ENCODE assay signal across 18 cellular contexts in genomic region chr3:73024836-73025235, GRCh38. TPM values are rescaled to one million over a fixed set of nuclear protein-coding genes. Genes with fewer than 3 reads are reported as not detected.
A peak's percentile ranks its signal among the peaks of the same experiment; 100 is the strongest.
DNase-seq lines count a peak whose midpoint lies in the region; ATAC-seq, FAIRE-seq and TF ChIP-seq lines count a peak whose summit lies in the region.
"Had no signal": no experiment of that assay in that cellular context is flagged by ENCODE, and none has a peak within 500 bp of the region (broad histone marks: within the 10 kb centered on the region; RNA-seq: fewer than 3 reads in every experiment).

No MANE protein-coding gene starts in this region.

- H3K9ac ChIP-seq in HCT116 (ENCODE audit: low read length) = no peak overlapping the region

- H3K27me3 Mint-ChIP-seq in CD4-positive, CD25-positive, alpha-beta regulatory T cell = no peaks in the 10 kb centered on the region
- H3K27me3 Mint-ChIP-seq: activated T-helper 17 cell treated with anti-CD3 and anti-CD28 coated beads, Interleukin-2, amount 50 U/mL, for 72 hours had no signal

- peaks cover 8% of the 10 kb centered on the region for H3K36me3 Mint-ChIP-seq in CD4-positive, CD25-positive, alpha-beta regulatory T cell

- intact Hi-C loops in HCT116 (cut with micrococcal nuclease) (no loop called here), left colon (cut with DNase I, micrococcal nuclease) (no loop called here)

- H3K4me1 ChIP-seq in CD4-positive, CD25-positive, alpha-beta regulatory T cell (ENCODE audit: control insufficient read depth, insufficient read depth, low read length, poor library complexity, severe bottlenecking) = peaks cover 45% of the 10 kb centered on the region
- H3K4me1 ChIP-seq in HCT116 (ENCODE audit: control insufficient read depth in 1 of 2, insufficient read depth in 2 of 2, low read length in 2 of 2) = peaks cover 12 to 23% of the 10 kb centered on the region in 2 experiments

- BruUV-seq in HCT116 (replicated peaks; lab: Mats Ljungman, UMichigan) = no TSS peak

- peak overlapping the region in 1 of 3 donors; percentile 54 for H3K27ac Mint-ChIP-seq in CD4-positive, CD25-positive, alpha-beta regulatory T cell
- H3K27ac Mint-ChIP-seq: activated CD8-positive, alpha-beta T cell treated with anti-CD3 and anti-CD28 coated beads, Interleukin-2, amount 10 ng/mL, durations not matched to agents 7 days and 5 days; activated T-helper 17 cell treated with anti-CD3 and anti-CD28 coated beads, Interleukin-2, amount 50 U/mL, for 72 hours had no signal

- H3K4me2 ChIP-seq in HCT116 (ENCODE audit: low read length) = 0 out of 2 replicates have a peak overlapping the region, but pooled peaks have one; percentile 14

- no peaks in the 10 kb centered on the region for H3K9me3 ChIP-seq in CD4-positive, CD25-positive, alpha-beta regulatory T cell (ENCODE audit: control insufficient read depth in 2 of 2, low read length in 2 of 2)
- no peaks in the 10 kb centered on the region for H3K9me3 ChIP-seq in HCT116 (ENCODE audit: control insufficient read depth in 1 of 2, insufficient read depth in 1 of 2, low read depth in 1 of 2, low read length in 2 of 2)
- H3K9me3 ChIP-seq: MG63, pancreas had no signal

- peaks cover 57 to 88% (median 67%) of the 10 kb centered on the region in 4 donors for H3K4me1 Mint-ChIP-seq in CD4-positive, CD25-positive, alpha-beta regulatory T cell

- no peak for DNase-seq in CD4-positive, CD25-positive, alpha-beta regulatory T cell
- peak; percentile 6 for DNase-seq in HCT116 (ENCODE audit: low read depth, low spot score)
- DNase-seq in bronchial epithelial cell (ENCODE audit: low read depth) = peak; percentile 59
- no peak for DNase-seq in left colon
- no peak for DNase-seq in HuH-7.5 (ENCODE audit: low spot score)
- DNase-seq in DMS79 treated with DMSO at 0.1 percent for 48 hours (lab: John Stamatoyannopoulos, UW) = no peak
- no peak for DNase-seq in NCI-H2029 (lab: John Stamatoyannopoulos, UW)
- DNase-seq: activated CD8-positive, alpha-beta T cell treated with anti-CD3 and anti-CD28 coated beads, Interleukin-2, amount 10 ng/mL, durations not matched to agents 7 days and 5 days; DMS 273 treated with DMSO at 0.1 percent for 48 hours; left cardiac atrium; MG63; NCI-H69; pancreas; SW 1271 had no signal

- RAD21 ChIA-PET in HCT116 (lab: Charles Lee; ENCODE audit: low non-redundant PET in 1 of 2, low total read pairs in 2 of 2, uncharacterized antibody in 2 of 2, unreplicated experiment in 2 of 2) = no interaction called here

- TF ChIP-seq RAD21 in HCT116 (IDR thresholded peaks at IDR 0.05; ENCODE audit: low read depth) = no peak

- no peak for TF ChIP-seq CTCF in HCT116 (IDR thresholded peaks at IDR 0.05 in 2 of 3, conservative IDR thresholded peaks at IDR 0.05 in 1 of 3; ENCODE audit: borderline replicate concordance in 1 of 3, insufficient read depth in 1 of 3, low read depth in 2 of 3, low read length in 2 of 3)
- no peak for TF ChIP-seq CTCF in bronchial epithelial cell (IDR thresholded peaks at IDR 0.05; ENCODE audit: insufficient read depth, low read length, severe bottlenecking)

- H3K9me3 Mint-ChIP-seq in CD4-positive, CD25-positive, alpha-beta regulatory T cell = no peaks in the 10 kb centered on the region

- H3K27ac ChIP-seq in CD4-positive, CD25-positive, alpha-beta regulatory T cell (ENCODE audit: insufficient read depth, low read length, poor library complexity, severe bottlenecking) = peak overlapping the region; percentile 5
- no peak overlapping the region for H3K27ac ChIP-seq in HCT116 (ENCODE audit: low read depth, low read length)
- H3K27ac ChIP-seq: pancreas had no signal

- TF ChIP-seq POLR2A in HCT116 (IDR thresholded peaks at IDR 0.05; ENCODE audit: borderline replicate concordance, extremely low read depth, insufficient read depth, insufficient read length) = no peak

- FAIRE-seq in bronchial epithelial cell (lab: Jason Lieb, UNC) = no peak
- FAIRE-seq: pancreas, RCC 7860, urothelium cell line had no signal

- H3K79me2 ChIP-seq in HCT116 (ENCODE audit: insufficient read depth, low read length) = peaks cover 100% of the 10 kb centered on the region

- peaks cover 31% of the 10 kb centered on the region for H4K20me1 ChIP-seq in HCT116 (ENCODE audit: insufficient read depth)

- H3K4me3 Mint-ChIP-seq in CD4-positive, CD25-positive, alpha-beta regulatory T cell = no peak overlapping the region
- H3K4me3 Mint-ChIP-seq: activated CD8-positive, alpha-beta T cell treated with anti-CD3 and anti-CD28 coated beads, Interleukin-2, amount 10 ng/mL, durations not matched to agents 7 days and 5 days; activated T-helper 17 cell treated with anti-CD3 and anti-CD28 coated beads, Interleukin-2, amount 50 U/mL, for 72 hours had no signal

- H3K9me2 ChIP-seq in HCT116 (ENCODE audit: insufficient read depth) = no peaks in the 10 kb centered on the region

- CTCF ChIA-PET in HCT116 (lab: Charles Lee) = no interaction called here

- no peak for ATAC-seq in CD4-positive, CD25-positive, alpha-beta regulatory T cell (ENCODE audit: low read depth in 2 of 2)
- ATAC-seq in HCT116 (peak; percentile 60; the same call in 1 of the 2 replicates), left colon (peak; percentile 40), GM18502 (IDR thresholded peaks at IDR 0.05; ENCODE audit: poor library complexity, unreplicated experiment) (no peak)
- ATAC-seq: activated CD8-positive, alpha-beta T cell treated with anti-CD3 and anti-CD28 coated beads, Interleukin-2, amount 10 ng/mL, durations not matched to agents 7 days and 5 days; activated T-helper 17 cell treated with anti-CD3 and anti-CD28 coated beads, Interleukin-2, amount 50 U/mL, for 72 hours; left cardiac atrium had no signal

- no peak overlapping the region for H2AFZ ChIP-seq in HCT116 (ENCODE audit: low read depth, low read length, poor library complexity, severe bottlenecking)

- H3K27me3 ChIP-seq in CD4-positive, CD25-positive, alpha-beta regulatory T cell (ENCODE audit: control insufficient read depth, insufficient read depth, low read length) = no peaks in the 10 kb centered on the region
- no peaks in the 10 kb centered on the region for H3K27me3 ChIP-seq in HCT116 (ENCODE audit: insufficient read depth, low read length)
- H3K27me3 ChIP-seq in bronchial epithelial cell (ENCODE audit: control insufficient read depth, insufficient read depth, low read length) = no peaks in the 10 kb centered on the region
- H3K27me3 ChIP-seq: MG63, pancreas had no signal

- H3K4me3 ChIP-seq in CD4-positive, CD25-positive, alpha-beta regulatory T cell (ENCODE audit: low read depth, low read length) = no peak overlapping the region
- H3K4me3 ChIP-seq in HCT116 (replicated peaks in 1 of 2; ENCODE audit: low read depth in 1 of 2, low read length in 2 of 2) (no peak overlapping the region), bronchial epithelial cell (ENCODE audit: low read depth, low read length) (no peak overlapping the region)
- H3K4me3 ChIP-seq: MG63, pancreas had no signal

- POLR2A ChIA-PET in HCT116 (lab: Charles Lee) = no interaction called here

- no peaks in the 10 kb centered on the region for H3K36me3 ChIP-seq in CD4-positive, CD25-positive, alpha-beta regulatory T cell (ENCODE audit: control insufficient read depth, insufficient read depth, low read length)
- H3K36me3 ChIP-seq in HCT116 (ENCODE audit: control insufficient read depth in 1 of 2, insufficient read depth in 2 of 2, low read length in 2 of 2) (no peaks in the 10 kb centered on the region; a peak in 1 of 4 replicates), bronchial epithelial cell (ENCODE audit: control insufficient read depth, insufficient read depth, low read length) (no peaks in the 10 kb centered on the region)
- H3K36me3 ChIP-seq: MG63, pancreas had no signal

TF ChIP-seq in HCT116, 20 proteins besides CTCF, POLR2A, EP300 and RAD21:
- TF ChIP-seq CEBPB (IDR thresholded peaks at IDR 0.05; ENCODE audit: low read depth) (no peak), POLR2AphosphoS5 (IDR thresholded peaks at IDR 0.05; ENCODE audit: low read depth, low read length) (no peak), TCF7L2 (IDR thresholded peaks at IDR 0.05; ENCODE audit: borderline replicate concordance, extremely low read depth, insufficient read depth, insufficient read length) (no peak), ELF1 (IDR thresholded peaks at IDR 0.05; ENCODE audit: borderline replicate concordance, low read depth) (no peak), ZNF274 (IDR thresholded peaks at IDR 0.05; ENCODE audit: low read depth, low read length) (no peak)
- TF ChIP-seq, protein P1, sequence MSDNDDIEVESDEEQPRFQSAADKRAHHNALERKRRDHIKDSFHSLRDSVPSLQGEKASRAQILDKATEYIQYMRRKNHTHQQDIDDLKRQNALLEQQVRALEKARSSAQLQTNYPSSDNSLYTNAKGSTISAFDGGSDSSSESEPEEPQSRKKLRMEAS (IDR thresholded peaks at IDR 0.05) = no peak

RNA-seq across cellular contexts. Expression of gene PPP4R2, which starts 28.2 kb away (rescaled TPM):
- 98.4 TPM for total RNA-seq in CD4-positive, CD25-positive, alpha-beta regulatory T cell
- polyA plus RNA-seq in CD4-positive, CD25-positive, alpha-beta regulatory T cell = 10 to 100 TPM; 39.1 to 65.6 (median 51.7) TPM
- total RNA-seq in HCT116 (2021; ENCODE audit: unreplicated experiment) (72.5 TPM), bronchial epithelial cell (82.1 and 117 TPM in 2 replicates), left colon (10 to 100 TPM; 76.9 to 90.2 TPM)
- polyA plus RNA-seq in HCT116 (2012) = 17.5 and 23.1 TPM in 2 replicates

RNA-seq across cellular contexts. Expression of gene EBLN2, which starts 36.6 kb away (rescaled TPM):
- 20.8 TPM for total RNA-seq in CD4-positive, CD25-positive, alpha-beta regulatory T cell
- 1 to 10 TPM in 3 of 4 donors, under 1 TPM in 1; 0.80 to 1.3 (median 1.1) TPM for polyA plus RNA-seq in CD4-positive, CD25-positive, alpha-beta regulatory T cell
- total RNA-seq in HCT116 (2021; ENCODE audit: unreplicated experiment) = 5.1 TPM
- polyA plus RNA-seq in HCT116 (2012) = 1.5 and 2.0 TPM in 2 replicates
- total RNA-seq in bronchial epithelial cell = 5.3 and 5.6 TPM in 2 replicates
- 1 to 10 TPM; 3.2 to 5.3 TPM for total RNA-seq in left colon

Comparison
In these comparisons a context has a peak if more than half of its experiments do, and no peak if none do; other contexts are left out.
1. ATAC-seq: peak in HCT116 (single experiment) and left colon (single experiment); none in CD4-positive, CD25-positive, alpha-beta regulatory T cell (0 of 2) and GM18502 (single experiment).
2. DNase-seq: peak in HCT116 (single experiment) and bronchial epithelial cell (single experiment); none in CD4-positive, CD25-positive, alpha-beta regulatory T cell (0 of 3), left colon (0 of 2), HuH-7.5 (single experiment), DMS79 treated with DMSO at 0.1 percent for 48 hours (single experiment) and NCI-H2029 (single experiment).